In the genomic region with DNA sequence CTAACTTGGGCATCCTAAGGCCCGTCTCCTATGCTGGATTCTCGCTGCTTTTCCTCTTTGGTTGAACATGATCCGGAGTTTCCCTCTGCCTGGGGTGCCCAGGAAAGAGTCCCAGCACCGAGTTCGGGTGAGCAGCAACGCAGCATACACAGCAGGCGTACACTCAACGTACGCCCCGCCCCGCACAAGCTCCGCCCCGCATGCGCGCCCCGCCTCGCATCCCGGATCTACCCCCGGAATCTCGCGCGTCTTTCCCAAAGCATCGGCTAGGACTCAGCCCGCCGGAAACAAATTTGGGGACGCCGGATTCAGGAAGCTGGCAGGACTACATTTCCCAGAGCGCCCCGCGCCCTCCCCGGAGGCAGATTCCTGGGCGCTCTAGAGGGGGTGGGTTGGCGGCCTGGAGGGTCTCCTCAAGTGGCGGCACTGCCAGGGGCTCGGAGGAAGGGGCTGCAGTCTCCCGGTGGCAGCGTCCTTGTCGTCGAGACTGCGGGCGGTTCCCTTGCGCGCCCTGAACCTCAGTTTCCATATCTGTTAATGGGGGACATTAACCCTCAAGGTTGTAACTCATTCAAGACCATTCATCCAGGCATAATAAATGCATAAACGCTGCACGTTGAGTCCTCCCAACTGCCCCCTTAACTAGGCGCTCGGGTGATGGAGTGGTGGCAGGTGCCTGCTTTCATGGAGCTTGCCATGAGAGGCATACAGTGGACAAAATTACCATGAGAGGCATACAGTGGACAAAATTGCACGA, we compare ENCODE assay signal across 8 cellular contexts. TPM values are rescaled to one million over a fixed set of nuclear protein-coding genes. Genes with fewer than 3 reads are reported as not detected.
DNase-seq lines count a peak whose midpoint lies in the region; ATAC-seq, FAIRE-seq and TF ChIP-seq lines count a peak whose summit lies in the region.

No MANE protein-coding gene starts in this region.

- peaks cover 0 to 13% of the 10 kb centered on the region in 2 donors for H3K4me1 ChIP-seq in small intestine (ENCODE audit: control insufficient read depth in 2 of 2, insufficient read depth in 1 of 2, low read depth in 1 of 2, low read length in 1 of 2)

- ATAC-seq in GM18520 (IDR thresholded peaks at IDR 0.05; ENCODE audit: unreplicated experiment) (peak; percentile 32), HG03066 (IDR thresholded peaks at IDR 0.05; ENCODE audit: low read depth, unreplicated experiment) (peak; percentile 61), WTC11 (peak; percentile 82)

- DNase-seq in A172 (ENCODE audit: low spot score) (peak; percentile 90), NCI-H2171 treated with DMSO at 0.1 percent for 48 hours (lab: John Stamatoyannopoulos, UW) (peak; percentile 96), WTC11 (ENCODE audit: low spot score) (peak; percentile 99), cardiac fibroblast (ENCODE audit: low read depth in 2 of 2) (peak; percentile 95 to 96), iPS-NIHi7 (ENCODE audit: extremely low spot score) (peak; percentile 98), small intestine (peak; percentile 98)

- peaks cover 2 to 4% of the 10 kb centered on the region in 2 donors for H3K36me3 ChIP-seq in small intestine (ENCODE audit: control insufficient read depth in 2 of 2, insufficient read depth in 2 of 2, low read length in 2 of 2)

- no peak for TF ChIP-seq CTCF in WTC11 (IDR thresholded peaks at IDR 0.05)
- no peak for TF ChIP-seq CTCF in cardiac fibroblast (IDR thresholded peaks at IDR 0.05; ENCODE audit: low read depth, low read length)

- peak overlapping the region; percentile 99 for H3K27ac Mint-ChIP-seq in WTC11

- POLR2A ChIA-PET in WTC11 (lab: Charles Lee), result interaction anchor here (1.4 to 3.1 kb wide), 2 partner anchors 34 kb away, joined by 7 to 16 read pairs; partner anchors contain the start of genes ANKS3, DNAAF8 and ROGDI

- H3K36me3 Mint-ChIP-seq in WTC11, result no peaks in the 10 kb centered on the region; the same call in 1 of the 2 replicates

- H3K27me3 ChIP-seq in small intestine (ENCODE audit: control insufficient read depth in 2 of 2, insufficient read depth in 2 of 2, low read length in 2 of 2), result no peaks in the 10 kb centered on the region

- H3K27ac ChIP-seq in small intestine (ENCODE audit: low read depth in 1 of 2, low read length in 1 of 2), result peak overlapping the region; percentile 76 to 97

- H3K4me3 ChIP-seq in cardiac fibroblast (replicated peaks in 1 of 2; ENCODE audit: low read depth in 2 of 2, low read length in 2 of 2) (peak overlapping the region; percentile 66 to 67), small intestine (ENCODE audit: low read depth in 1 of 2, low read length in 2 of 2) (peak overlapping the region; percentile 29 to 73)

- H3K27me3 Mint-ChIP-seq in WTC11 (ENCODE audit: low read depth), result no peaks in the 10 kb centered on the region

- H3K9me3 ChIP-seq in small intestine (ENCODE audit: control insufficient read depth, low read depth), result no peaks in the 10 kb centered on the region

- FAIRE-seq in small intestine (lab: Jason Lieb, UNC), result no peak

- peaks cover 17% of the 10 kb centered on the region for H3K4me1 Mint-ChIP-seq in WTC11

- no peaks in the 10 kb centered on the region for H3K9me3 Mint-ChIP-seq in WTC11

- H3K4me3 Mint-ChIP-seq in WTC11, result peak overlapping the region; percentile 86

- WGBS in small intestine, 3 donors, result 2 to 6% (median 4%) methylated on average over 45 to 48 of the region's 48 CpGs

- CTCF ChIA-PET in WTC11 (lab: Charles Lee), result interaction anchor here (0.7 to 1.5 kb wide), 9 partner anchors 8 to 272 kb away, joined by 3 to 7 read pairs (median 3); partner anchors contain the start of genes ANKS3, DNAAF8, ROGDI and SEPTIN12

TF ChIP-seq in WTC11, 78 proteins besides CTCF, POLR2A, EP300 and RAD21 (continues in another document):
- TF ChIP-seq EMX1 (CRISPR knock-in tag; IDR thresholded peaks at IDR 0.05), result no peak
- TF ChIP-seq, protein P1, sequence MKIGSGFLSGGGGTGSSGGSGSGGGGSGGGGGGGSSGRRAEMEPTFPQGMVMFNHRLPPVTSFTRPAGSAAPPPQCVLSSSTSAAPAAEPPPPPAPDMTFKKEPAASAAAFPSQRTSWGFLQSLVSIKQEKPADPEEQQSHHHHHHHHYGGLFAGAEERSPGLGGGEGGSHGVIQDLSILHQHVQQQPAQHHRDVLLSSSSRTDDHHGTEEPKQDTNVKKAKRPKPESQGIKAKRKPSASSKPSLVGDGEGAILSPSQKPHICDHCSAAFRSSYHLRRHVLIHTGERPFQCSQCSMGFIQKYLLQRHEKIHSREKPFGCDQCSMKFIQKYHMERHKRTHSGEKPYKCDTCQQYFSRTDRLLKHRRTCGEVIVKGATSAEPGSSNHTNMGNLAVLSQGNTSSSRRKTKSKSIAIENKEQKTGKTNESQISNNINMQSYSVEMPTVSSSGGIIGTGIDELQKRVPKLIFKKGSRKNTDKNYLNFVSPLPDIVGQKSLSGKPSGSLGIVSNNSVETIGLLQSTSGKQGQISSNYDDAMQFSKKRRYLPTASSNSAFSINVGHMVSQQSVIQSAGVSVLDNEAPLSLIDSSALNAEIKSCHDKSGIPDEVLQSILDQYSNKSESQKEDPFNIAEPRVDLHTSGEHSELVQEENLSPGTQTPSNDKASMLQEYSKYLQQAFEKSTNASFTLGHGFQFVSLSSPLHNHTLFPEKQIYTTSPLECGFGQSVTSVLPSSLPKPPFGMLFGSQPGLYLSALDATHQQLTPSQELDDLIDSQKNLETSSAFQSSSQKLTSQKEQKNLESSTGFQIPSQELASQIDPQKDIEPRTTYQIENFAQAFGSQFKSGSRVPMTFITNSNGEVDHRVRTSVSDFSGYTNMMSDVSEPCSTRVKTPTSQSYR (CRISPR knock-in tag; IDR thresholded peaks at IDR 0.05), result no peak
- peak; percentile 95 for TF ChIP-seq GTF2I (CRISPR knock-in tag; conservative IDR thresholded peaks at IDR 0.05)
- peak; percentile 60; the same call in 1 of the 2 replicates for TF ChIP-seq ARID4B (CRISPR knock-in tag; IDR thresholded peaks at IDR 0.05; ENCODE audit: borderline replicate concordance)
- no peak for TF ChIP-seq STAT6 (CRISPR knock-in tag; conservative IDR thresholded peaks at IDR 0.05; ENCODE audit: low read depth)

RNA-seq across cellular contexts. Expression of gene ZNF500, which starts 1.8 kb away (rescaled TPM):
- 19.8 and 25.1 TPM in 2 replicates for total RNA-seq in A172 (2014; rRNA removed; shearing (Covaris generic))
- 14.3 to 19.9 TPM (median 15.5 TPM) in 3 replicates for total RNA-seq in WTC11 (2021)
- 10 to 100 TPM in 1 of 3 donors, 1 to 10 TPM in 2; 2.0 to 10.3 (median 3.0) TPM for polyA plus RNA-seq in small intestine

RNA-seq across cellular contexts. Expression of gene SEPTIN12, which starts 19.4 kb away (rescaled TPM):
- not detected in 2 replicates for total RNA-seq in A172 (2014; rRNA removed; shearing (Covaris generic))
- total RNA-seq in WTC11 (2021), result not detected in 3 replicates
- not detected for polyA plus RNA-seq in small intestine

RNA-seq across cellular contexts. Expression of gene SMIM22, which starts 26.4 kb away (rescaled TPM):
- not detected in 2 replicates for total RNA-seq in A172 (2014; rRNA removed; shearing (Covaris generic))
- 1.9 TPM in 1 of 3 replicates, not detected in the others for total RNA-seq in WTC11 (2021)
- 1,000 to 10,000 TPM in 1 of 3 donors, 100 to 1,000 TPM in 2; 603 to 1,710 (median 839) TPM for polyA plus RNA-seq in small intestine

RNA-seq across cellular contexts. Expression of gene ROGDI, which starts 33.7 kb away (rescaled TPM):
- total RNA-seq in A172 (2014; rRNA removed; shearing (Covaris generic)), result 25.8 and 33.3 TPM in 2 replicates
- 25.0 to 32.1 TPM (median 31.1 TPM) in 3 replicates for total RNA-seq in WTC11 (2021)
- polyA plus RNA-seq in small intestine, result 10 to 100 TPM; 28.6 to 84.1 (median 31.0) TPM

RNA-seq across cellular contexts. Expression of gene DNAAF8, which starts 34.4 kb away (rescaled TPM):
- 1.7 and 5.2 TPM in 2 replicates for total RNA-seq in A172 (2014; rRNA removed; shearing (Covaris generic))
- 0.09 to 0.41 TPM (median 0.14 TPM) in 3 replicates for total RNA-seq in WTC11 (2021)
- polyA plus RNA-seq in small intestine, result under 1 TPM in 1 of 3 donors, not detected in 2; 0.67 TPM

Comparison
In these comparisons a context has a peak if more than half of its experiments do, and no peak if none do; other contexts are left out.
1. Peak in every context shown above with its lines: DNase-seq, ATAC-seq, H3K4me3 ChIP-seq and H3K27ac ChIP-seq.
2. ATAC-seq: peak in every context shown above with its lines; median percentile 82 in WTC11; 61 in HG03066; 32 in GM18520.